ENCODE assay signal across 1 cellular context in the genomic region with DNA sequence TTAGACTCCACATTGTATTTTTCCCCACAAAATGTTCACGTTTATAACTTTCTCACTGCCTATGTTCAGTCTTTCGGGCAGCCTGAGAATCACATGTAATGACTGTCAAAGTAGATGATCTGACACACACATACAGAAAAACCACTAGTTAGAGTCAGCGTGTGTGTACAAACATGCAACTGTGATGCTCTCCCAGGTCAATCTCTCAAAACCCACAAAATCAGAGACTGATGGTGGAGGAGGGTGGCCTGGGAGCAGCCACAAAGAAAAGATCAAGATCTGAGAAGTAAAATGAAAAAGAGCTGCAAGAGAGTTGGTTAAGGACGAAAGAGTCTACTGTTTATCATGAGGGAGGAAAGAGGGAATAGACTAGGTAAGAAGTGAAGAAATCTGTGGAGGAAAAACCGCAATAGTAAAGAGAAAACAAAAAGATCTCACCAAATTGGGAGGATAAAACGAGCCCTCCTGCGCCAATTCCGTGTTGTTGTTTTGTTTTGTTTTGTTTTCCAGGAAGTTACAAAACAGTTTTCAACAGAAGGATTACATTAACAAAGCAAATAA.
TF ChIP-seq lines count a peak whose summit lies in the region.

No MANE protein-coding gene starts in this region.

TF ChIP-seq in K562, 482 proteins besides CTCF, POLR2A, EP300 and RAD21 (continued from another document and continues in another):
- TF ChIP-seq, protein P1, sequence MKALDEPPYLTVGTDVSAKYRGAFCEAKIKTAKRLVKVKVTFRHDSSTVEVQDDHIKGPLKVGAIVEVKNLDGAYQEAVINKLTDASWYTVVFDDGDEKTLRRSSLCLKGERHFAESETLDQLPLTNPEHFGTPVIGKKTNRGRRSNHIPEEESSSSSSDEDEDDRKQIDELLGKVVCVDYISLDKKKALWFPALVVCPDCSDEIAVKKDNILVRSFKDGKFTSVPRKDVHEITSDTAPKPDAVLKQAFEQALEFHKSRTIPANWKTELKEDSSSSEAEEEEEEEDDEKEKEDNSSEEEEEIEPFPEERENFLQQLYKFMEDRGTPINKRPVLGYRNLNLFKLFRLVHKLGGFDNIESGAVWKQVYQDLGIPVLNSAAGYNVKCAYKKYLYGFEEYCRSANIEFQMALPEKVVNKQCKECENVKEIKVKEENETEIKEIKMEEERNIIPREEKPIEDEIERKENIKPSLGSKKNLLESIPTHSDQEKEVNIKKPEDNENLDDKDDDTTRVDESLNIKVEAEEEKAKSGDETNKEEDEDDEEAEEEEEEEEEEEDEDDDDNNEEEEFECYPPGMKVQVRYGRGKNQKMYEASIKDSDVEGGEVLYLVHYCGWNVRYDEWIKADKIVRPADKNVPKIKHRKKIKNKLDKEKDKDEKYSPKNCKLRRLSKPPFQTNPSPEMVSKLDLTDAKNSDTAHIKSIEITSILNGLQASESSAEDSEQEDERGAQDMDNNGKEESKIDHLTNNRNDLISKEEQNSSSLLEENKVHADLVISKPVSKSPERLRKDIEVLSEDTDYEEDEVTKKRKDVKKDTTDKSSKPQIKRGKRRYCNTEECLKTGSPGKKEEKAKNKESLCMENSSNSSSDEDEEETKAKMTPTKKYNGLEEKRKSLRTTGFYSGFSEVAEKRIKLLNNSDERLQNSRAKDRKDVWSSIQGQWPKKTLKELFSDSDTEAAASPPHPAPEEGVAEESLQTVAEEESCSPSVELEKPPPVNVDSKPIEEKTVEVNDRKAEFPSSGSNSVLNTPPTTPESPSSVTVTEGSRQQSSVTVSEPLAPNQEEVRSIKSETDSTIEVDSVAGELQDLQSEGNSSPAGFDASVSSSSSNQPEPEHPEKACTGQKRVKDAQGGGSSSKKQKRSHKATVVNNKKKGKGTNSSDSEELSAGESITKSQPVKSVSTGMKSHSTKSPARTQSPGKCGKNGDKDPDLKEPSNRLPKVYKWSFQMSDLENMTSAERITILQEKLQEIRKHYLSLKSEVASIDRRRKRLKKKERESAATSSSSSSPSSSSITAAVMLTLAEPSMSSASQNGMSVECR (CRISPR knock-in tag; IDR thresholded peaks at IDR 0.05), result 0 out of 2 replicates have a peak, but pooled peaks have one; percentile 34
- TF ChIP-seq NR4A1 (CRISPR knock-in tag; IDR thresholded peaks at IDR 0.05), result no peak
- no peak for TF ChIP-seq NR4A1 (tag; IDR thresholded peaks at IDR 0.05)
- TF ChIP-seq SMC3 (conservative IDR thresholded peaks at IDR 0.05; ENCODE audit: insufficient read depth, low read depth, low read length), result no peak
- no peak for TF ChIP-seq WHSC1 (IDR thresholded peaks at IDR 0.05; ENCODE audit: low read length)
- TF ChIP-seq RBM39 (optimal IDR thresholded peaks at IDR 0.05; ENCODE audit: low read depth, low read length), result no peak
- TF ChIP-seq PHB (CRISPR knock-in tag; IDR thresholded peaks at IDR 0.05), result no peak
- TF ChIP-seq RFX1 (IDR thresholded peaks at IDR 0.05), result no peak
- peak; percentile 55 for TF ChIP-seq ELF1 (tag; IDR thresholded peaks at IDR 0.05)
- 0 out of 4 replicates have a peak, but pooled peaks of 1 of the 2 experiments have one; percentile 36 for TF ChIP-seq SIN3A (IDR thresholded peaks at IDR 0.05; ENCODE audit: borderline replicate concordance in 2 of 2, control insufficient read depth in 1 of 2, low read depth in 2 of 2, low read length in 2 of 2)
- TF ChIP-seq NR2F6 (CRISPR knock-in tag; IDR thresholded peaks at IDR 0.05), result no peak
- no peak for TF ChIP-seq ZNF3 (CRISPR knock-in tag; IDR thresholded peaks at IDR 0.05)
- no peak for TF ChIP-seq CTBP1 (IDR thresholded peaks at IDR 0.05; ENCODE audit: borderline replicate concordance)
- no peak for TF ChIP-seq MTF1 (CRISPR knock-in tag; IDR thresholded peaks at IDR 0.05; ENCODE audit: borderline replicate concordance)
- no peak for TF ChIP-seq ATF1 (CRISPR knock-in tag; IDR thresholded peaks at IDR 0.05)
- TF ChIP-seq ATF1 (tag; IDR thresholded peaks at IDR 0.05), result no peak
- no peak for TF ChIP-seq DPF2 (IDR thresholded peaks at IDR 0.05)
- TF ChIP-seq, protein P2, sequence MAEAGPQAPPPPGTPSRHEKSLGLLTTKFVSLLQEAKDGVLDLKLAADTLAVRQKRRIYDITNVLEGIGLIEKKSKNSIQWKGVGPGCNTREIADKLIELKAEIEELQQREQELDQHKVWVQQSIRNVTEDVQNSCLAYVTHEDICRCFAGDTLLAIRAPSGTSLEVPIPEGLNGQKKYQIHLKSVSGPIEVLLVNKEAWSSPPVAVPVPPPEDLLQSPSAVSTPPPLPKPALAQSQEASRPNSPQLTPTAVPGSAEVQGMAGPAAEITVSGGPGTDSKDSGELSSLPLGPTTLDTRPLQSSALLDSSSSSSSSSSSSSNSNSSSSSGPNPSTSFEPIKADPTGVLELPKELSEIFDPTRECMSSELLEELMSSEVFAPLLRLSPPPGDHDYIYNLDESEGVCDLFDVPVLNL (CRISPR knock-in tag; IDR thresholded peaks at IDR 0.05; ENCODE audit: low read depth), result no peak
- TF ChIP-seq RCOR1 (IDR thresholded peaks at IDR 0.05; ENCODE audit: borderline replicate concordance in 1 of 2, low read depth in 2 of 2, low read length in 2 of 2), result 0 out of 4 replicates have a peak, but pooled peaks of 1 of the 2 experiments have one; percentile 50
- no peak for TF ChIP-seq TBP (optimal IDR thresholded peaks at IDR 0.05; ENCODE audit: low read depth, low read length)
- TF ChIP-seq ZNF507 (tag; conservative IDR thresholded peaks at IDR 0.05), result no peak
- TF ChIP-seq FOXM1 (IDR thresholded peaks at IDR 0.05; ENCODE audit: low read depth), result no peak
- TF ChIP-seq FOXM1 (CRISPR knock-in tag; IDR thresholded peaks at IDR 0.05; ENCODE audit: low read depth), result no peak
- no peak for TF ChIP-seq CCNT2 (IDR thresholded peaks at IDR 0.05; ENCODE audit: borderline replicate concordance, extremely low read depth, insufficient read length, low read depth, low read length)
- TF ChIP-seq SRSF1 (IDR thresholded peaks at IDR 0.05; ENCODE audit: low read depth, low read length), result no peak
- TF ChIP-seq SIN3B (IDR thresholded peaks at IDR 0.05; ENCODE audit: low read depth), result no peak
- TF ChIP-seq CEBPG (CRISPR knock-in tag; IDR thresholded peaks at IDR 0.05), result no peak
- peak in 1 of 2 experiments; percentile 35; a peak in 1 of 4 replicates for TF ChIP-seq CEBPG (tag; conservative IDR thresholded peaks at IDR 0.05 in 1 of 2, IDR thresholded peaks at IDR 0.05 in 1 of 2)
- TF ChIP-seq SRSF7 (optimal IDR thresholded peaks at IDR 0.05; ENCODE audit: low read depth, low read length), result no peak
- TF ChIP-seq ARID1B (IDR thresholded peaks at IDR 0.05), result no peak
- TF ChIP-seq, protein P3, sequence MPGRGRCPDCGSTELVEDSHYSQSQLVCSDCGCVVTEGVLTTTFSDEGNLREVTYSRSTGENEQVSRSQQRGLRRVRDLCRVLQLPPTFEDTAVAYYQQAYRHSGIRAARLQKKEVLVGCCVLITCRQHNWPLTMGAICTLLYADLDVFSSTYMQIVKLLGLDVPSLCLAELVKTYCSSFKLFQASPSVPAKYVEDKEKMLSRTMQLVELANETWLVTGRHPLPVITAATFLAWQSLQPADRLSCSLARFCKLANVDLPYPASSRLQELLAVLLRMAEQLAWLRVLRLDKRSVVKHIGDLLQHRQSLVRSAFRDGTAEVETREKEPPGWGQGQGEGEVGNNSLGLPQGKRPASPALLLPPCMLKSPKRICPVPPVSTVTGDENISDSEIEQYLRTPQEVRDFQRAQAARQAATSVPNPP (IDR thresholded peaks at IDR 0.05; ENCODE audit: borderline replicate concordance, insufficient read depth, insufficient read length), result no peak
- TF ChIP-seq PHF8 (IDR thresholded peaks at IDR 0.05; ENCODE audit: borderline replicate concordance, low read length), result no peak
- TF ChIP-seq ZNF695 (CRISPR knock-in tag; IDR thresholded peaks at IDR 0.05), result no peak
- TF ChIP-seq, protein P4, sequence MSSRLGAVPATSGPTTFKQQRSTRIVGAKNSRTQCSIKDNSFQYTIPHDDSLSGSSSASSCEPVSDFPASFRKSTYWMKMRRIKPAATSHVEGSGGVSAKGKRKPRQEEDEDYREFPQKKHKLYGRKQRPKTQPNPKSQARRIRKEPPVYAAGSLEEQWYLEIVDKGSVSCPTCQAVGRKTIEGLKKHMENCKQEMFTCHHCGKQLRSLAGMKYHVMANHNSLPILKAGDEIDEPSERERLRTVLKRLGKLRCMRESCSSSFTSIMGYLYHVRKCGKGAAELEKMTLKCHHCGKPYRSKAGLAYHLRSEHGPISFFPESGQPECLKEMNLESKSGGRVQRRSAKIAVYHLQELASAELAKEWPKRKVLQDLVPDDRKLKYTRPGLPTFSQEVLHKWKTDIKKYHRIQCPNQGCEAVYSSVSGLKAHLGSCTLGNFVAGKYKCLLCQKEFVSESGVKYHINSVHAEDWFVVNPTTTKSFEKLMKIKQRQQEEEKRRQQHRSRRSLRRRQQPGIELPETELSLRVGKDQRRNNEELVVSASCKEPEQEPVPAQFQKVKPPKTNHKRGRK (tag; IDR thresholded peaks at IDR 0.05), result peak; percentile 60
- TF ChIP-seq FOXA3 (CRISPR knock-in tag; conservative IDR thresholded peaks at IDR 0.05 in 1 of 2, IDR thresholded peaks at IDR 0.05 in 1 of 2), result no peak
- TF ChIP-seq CBFA2T2 (conservative IDR thresholded peaks at IDR 0.05), result no peak
- TF ChIP-seq MBD2 (IDR thresholded peaks at IDR 0.05; ENCODE audit: borderline replicate concordance, low read depth), result no peak
- no peak for TF ChIP-seq BMI1 (IDR thresholded peaks at IDR 0.05; ENCODE audit: low read length)
- TF ChIP-seq ZNF431 (CRISPR knock-in tag; IDR thresholded peaks at IDR 0.05), result no peak
- no peak for TF ChIP-seq ZNF707 (CRISPR knock-in tag; conservative IDR thresholded peaks at IDR 0.05)
- TF ChIP-seq HDAC2 (IDR thresholded peaks at IDR 0.05), result no peak
- no peak for TF ChIP-seq ZNF436 (CRISPR knock-in tag; IDR thresholded peaks at IDR 0.05)
- TF ChIP-seq GATAD2B (IDR thresholded peaks at IDR 0.05; ENCODE audit: borderline replicate concordance), result no peak
- TF ChIP-seq, protein P5, sequence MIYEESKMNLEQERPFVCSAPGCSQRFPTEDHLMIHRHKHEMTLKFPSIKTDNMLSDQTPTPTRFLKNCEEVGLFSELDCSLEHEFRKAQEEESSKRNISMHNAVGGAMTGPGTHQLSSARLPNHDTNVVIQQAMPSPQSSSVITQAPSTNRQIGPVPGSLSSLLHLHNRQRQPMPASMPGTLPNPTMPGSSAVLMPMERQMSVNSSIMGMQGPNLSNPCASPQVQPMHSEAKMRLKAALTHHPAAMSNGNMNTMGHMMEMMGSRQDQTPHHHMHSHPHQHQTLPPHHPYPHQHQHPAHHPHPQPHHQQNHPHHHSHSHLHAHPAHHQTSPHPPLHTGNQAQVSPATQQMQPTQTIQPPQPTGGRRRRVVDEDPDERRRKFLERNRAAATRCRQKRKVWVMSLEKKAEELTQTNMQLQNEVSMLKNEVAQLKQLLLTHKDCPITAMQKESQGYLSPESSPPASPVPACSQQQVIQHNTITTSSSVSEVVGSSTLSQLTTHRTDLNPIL (CRISPR knock-in tag; IDR thresholded peaks at IDR 0.05), result no peak
- TF ChIP-seq, protein P6, sequence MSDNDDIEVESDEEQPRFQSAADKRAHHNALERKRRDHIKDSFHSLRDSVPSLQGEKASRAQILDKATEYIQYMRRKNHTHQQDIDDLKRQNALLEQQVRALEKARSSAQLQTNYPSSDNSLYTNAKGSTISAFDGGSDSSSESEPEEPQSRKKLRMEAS (CRISPR knock-in tag; IDR thresholded peaks at IDR 0.05), result no peak
- TF ChIP-seq, protein P7, sequence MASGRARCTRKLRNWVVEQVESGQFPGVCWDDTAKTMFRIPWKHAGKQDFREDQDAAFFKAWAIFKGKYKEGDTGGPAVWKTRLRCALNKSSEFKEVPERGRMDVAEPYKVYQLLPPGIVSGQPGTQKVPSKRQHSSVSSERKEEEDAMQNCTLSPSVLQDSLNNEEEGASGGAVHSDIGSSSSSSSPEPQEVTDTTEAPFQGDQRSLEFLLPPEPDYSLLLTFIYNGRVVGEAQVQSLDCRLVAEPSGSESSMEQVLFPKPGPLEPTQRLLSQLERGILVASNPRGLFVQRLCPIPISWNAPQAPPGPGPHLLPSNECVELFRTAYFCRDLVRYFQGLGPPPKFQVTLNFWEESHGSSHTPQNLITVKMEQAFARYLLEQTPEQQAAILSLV (tag; IDR thresholded peaks at IDR 0.05), result no peak
- TF ChIP-seq, protein P8, sequence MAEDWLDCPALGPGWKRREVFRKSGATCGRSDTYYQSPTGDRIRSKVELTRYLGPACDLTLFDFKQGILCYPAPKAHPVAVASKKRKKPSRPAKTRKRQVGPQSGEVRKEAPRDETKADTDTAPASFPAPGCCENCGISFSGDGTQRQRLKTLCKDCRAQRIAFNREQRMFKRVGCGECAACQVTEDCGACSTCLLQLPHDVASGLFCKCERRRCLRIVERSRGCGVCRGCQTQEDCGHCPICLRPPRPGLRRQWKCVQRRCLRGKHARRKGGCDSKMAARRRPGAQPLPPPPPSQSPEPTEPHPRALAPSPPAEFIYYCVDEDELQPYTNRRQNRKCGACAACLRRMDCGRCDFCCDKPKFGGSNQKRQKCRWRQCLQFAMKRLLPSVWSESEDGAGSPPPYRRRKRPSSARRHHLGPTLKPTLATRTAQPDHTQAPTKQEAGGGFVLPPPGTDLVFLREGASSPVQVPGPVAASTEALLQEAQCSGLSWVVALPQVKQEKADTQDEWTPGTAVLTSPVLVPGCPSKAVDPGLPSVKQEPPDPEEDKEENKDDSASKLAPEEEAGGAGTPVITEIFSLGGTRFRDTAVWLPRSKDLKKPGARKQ (CRISPR knock-in tag; IDR thresholded peaks at IDR 0.05), result no peak
- no peak for TF ChIP-seq ZNF445 (CRISPR knock-in tag; IDR thresholded peaks at IDR 0.05; ENCODE audit: low read depth)
- TF ChIP-seq PPARD (CRISPR knock-in tag; IDR thresholded peaks at IDR 0.05), result no peak
- TF ChIP-seq XRCC3 (IDR thresholded peaks at IDR 0.05), result no peak
- TF ChIP-seq COPS2 (conservative IDR thresholded peaks at IDR 0.05), result no peak
- TF ChIP-seq, protein P9, sequence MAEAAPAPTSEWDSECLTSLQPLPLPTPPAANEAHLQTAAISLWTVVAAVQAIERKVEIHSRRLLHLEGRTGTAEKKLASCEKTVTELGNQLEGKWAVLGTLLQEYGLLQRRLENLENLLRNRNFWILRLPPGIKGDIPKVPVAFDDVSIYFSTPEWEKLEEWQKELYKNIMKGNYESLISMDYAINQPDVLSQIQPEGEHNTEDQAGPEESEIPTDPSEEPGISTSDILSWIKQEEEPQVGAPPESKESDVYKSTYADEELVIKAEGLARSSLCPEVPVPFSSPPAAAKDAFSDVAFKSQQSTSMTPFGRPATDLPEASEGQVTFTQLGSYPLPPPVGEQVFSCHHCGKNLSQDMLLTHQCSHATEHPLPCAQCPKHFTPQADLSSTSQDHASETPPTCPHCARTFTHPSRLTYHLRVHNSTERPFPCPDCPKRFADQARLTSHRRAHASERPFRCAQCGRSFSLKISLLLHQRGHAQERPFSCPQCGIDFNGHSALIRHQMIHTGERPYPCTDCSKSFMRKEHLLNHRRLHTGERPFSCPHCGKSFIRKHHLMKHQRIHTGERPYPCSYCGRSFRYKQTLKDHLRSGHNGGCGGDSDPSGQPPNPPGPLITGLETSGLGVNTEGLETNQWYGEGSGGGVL (CRISPR knock-in tag; IDR thresholded peaks at IDR 0.05), result no peak
- TF ChIP-seq LCOR (CRISPR knock-in tag; IDR thresholded peaks at IDR 0.05), result peak; percentile 46; the same call in 1 of the 2 replicates
- TF ChIP-seq TCFL5 (CRISPR knock-in tag; conservative IDR thresholded peaks at IDR 0.05), result no peak
- TF ChIP-seq HDAC1 (IDR thresholded peaks at IDR 0.05), result 0 out of 4 replicates have a peak, but pooled peaks of 1 of the 2 experiments have one; percentile 32
- no peak for TF ChIP-seq ZBED1 (IDR thresholded peaks at IDR 0.05)
- TF ChIP-seq ZNF75A (CRISPR knock-in tag; IDR thresholded peaks at IDR 0.05), result no peak
- no peak for TF ChIP-seq EP400 (IDR thresholded peaks at IDR 0.05)
- no peak for TF ChIP-seq POLR3G (IDR thresholded peaks at IDR 0.05; ENCODE audit: extremely low read depth, insufficient read length, insufficient replicate concordance)
